In the genomic region with DNA sequence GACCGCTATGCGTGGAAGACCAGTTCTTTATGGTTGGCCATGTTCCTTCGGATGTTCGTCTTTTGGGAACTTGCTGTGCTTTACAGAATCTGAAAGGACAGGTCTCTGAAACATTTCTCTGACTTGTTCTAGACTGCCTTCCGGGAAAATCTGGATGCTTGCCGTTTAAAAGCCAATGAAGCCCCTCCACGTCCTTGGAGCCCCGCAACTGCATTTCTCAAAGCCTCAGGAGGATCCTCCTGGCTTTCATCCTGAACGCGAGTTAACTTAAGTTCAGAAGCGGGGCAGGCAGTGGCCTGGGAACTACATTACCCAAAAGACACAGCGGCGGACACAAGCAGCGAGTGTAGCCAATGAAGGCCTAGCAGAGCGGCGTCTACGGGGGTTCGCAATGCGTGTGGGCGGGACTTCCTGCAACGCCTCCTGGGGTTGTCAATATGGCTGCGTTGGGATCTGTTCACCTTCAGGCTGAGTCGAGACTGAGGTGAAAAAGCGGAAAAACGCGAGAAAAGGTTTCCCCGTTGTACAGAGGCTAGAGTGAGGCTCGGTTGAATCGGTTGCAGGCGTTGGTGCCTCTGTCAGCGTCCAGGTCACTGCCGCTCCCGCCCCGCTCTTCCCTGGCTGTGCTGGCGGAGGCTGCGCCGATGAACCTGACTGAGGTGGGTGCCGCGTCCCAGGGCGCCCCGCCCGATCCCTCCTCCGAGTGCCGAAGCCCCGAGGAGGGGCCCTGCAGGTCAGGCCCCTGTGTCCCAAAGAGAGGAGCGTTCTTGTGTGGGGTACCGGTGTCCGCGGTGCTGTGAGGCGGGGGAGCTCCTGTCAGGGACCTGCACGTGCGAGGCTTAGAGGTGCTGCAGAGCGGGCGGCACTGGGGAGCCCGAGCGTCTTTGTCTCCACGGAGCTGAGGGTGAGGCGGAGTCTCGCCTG, we compare ENCODE assay signal across 8 cellular contexts. TPM values are rescaled to one million over a fixed set of nuclear protein-coding genes. Genes with fewer than 3 reads are reported as not detected.
DNase-seq lines count a peak whose midpoint lies in the region; ATAC-seq, FAIRE-seq and TF ChIP-seq lines count a peak whose summit lies in the region.

A gene (plus strand): TSS at position 414 of the 924 bp plus-strand sequence. CDS start 2,455 bp downstream, outside the sequence.

- peaks cover 15% of the 10 kb centered on the region for H3K4me1 Mint-ChIP-seq in activated naive CD8-positive, alpha-beta T cell treated with anti-CD3 and anti-CD28 coated beads, Interleukin-2, amount 50 U/mL, for 24 hours

- peak within 1 kb of the TSS; percentile 84 for H3K4me2 ChIP-seq in trophoblast cell (ENCODE audit: low read length)

- peak within 1 kb of the TSS; percentile 88 for H3K4me3 Mint-ChIP-seq in activated naive CD8-positive, alpha-beta T cell treated with anti-CD3 and anti-CD28 coated beads, Interleukin-2, amount 50 U/mL, for 24 hours

- H2AFZ ChIP-seq in trophoblast cell (ENCODE audit: insufficient read depth, low read length, poor library complexity): peak within 1 kb of the TSS; percentile 89

- TF ChIP-seq CTCF in tibial nerve (IDR thresholded peaks at IDR 0.05): no peak

- ATAC-seq in HG02798 (IDR thresholded peaks at IDR 0.05; ENCODE audit: poor library complexity, unreplicated experiment): peak; percentile 98
- peak; percentile 100 for ATAC-seq in activated naive CD8-positive, alpha-beta T cell treated with anti-CD3 and anti-CD28 coated beads, Interleukin-2, amount 50 U/mL, for 24 hours

- H3K9me3 ChIP-seq in trophoblast cell (ENCODE audit: insufficient read depth, low read depth, low read length) (peaks cover 2% of the 10 kb centered on the region), tibial nerve (peaks cover 0 to 49% (median 0%) of the 10 kb centered on the region in 4 donors)

- H2AK5ac ChIP-seq in trophoblast cell (ENCODE audit: low read length): no peak within 1 kb of the TSS

- H3K9ac ChIP-seq in trophoblast cell (ENCODE audit: low read length): peak within 1 kb of the TSS; percentile 87

- peak; percentile 88 for DNase-seq in GM12891 (ENCODE audit: insufficient read length, low spot score)
- DNase-seq in NCI-H1436 (lab: John Stamatoyannopoulos, UW): peak; percentile 93
- peak; percentile 96 for DNase-seq in SW480 (ENCODE audit: low spot score)
- DNase-seq in activated naive CD8-positive, alpha-beta T cell treated with anti-CD3 and anti-CD28 coated beads, Interleukin-2, amount 50 U/mL, for 24 hours: peak; percentile 89
- peak; percentile 96 for DNase-seq in cardiac septum (ENCODE audit: low spot score)
- DNase-seq in trophoblast cell: peak; percentile 94 to 95
- DNase-seq in tibial nerve (ENCODE audit: low spot score in 2 of 2): peak; percentile 82 to 92

- peak within 1 kb of the TSS; percentile 82 for H3K27ac Mint-ChIP-seq in activated naive CD8-positive, alpha-beta T cell treated with anti-CD3 and anti-CD28 coated beads, Interleukin-2, amount 50 U/mL, for 24 hours

- no peak within 1 kb of the TSS for H2BK5ac ChIP-seq in trophoblast cell (ENCODE audit: low read depth, low read length, poor library complexity)

- H3K9me3 Mint-ChIP-seq in activated naive CD8-positive, alpha-beta T cell treated with anti-CD3 and anti-CD28 coated beads, Interleukin-2, amount 50 U/mL, for 24 hours: peaks cover 15% of the 10 kb centered on the region

- H3K4me3 ChIP-seq in trophoblast cell (ENCODE audit: low read depth, low read length): peak within 1 kb of the TSS; percentile 96
- peak within 1 kb of the TSS; percentile 77 to 94 (median 87) for H3K4me3 ChIP-seq in tibial nerve

- H3K27ac ChIP-seq in trophoblast cell (ENCODE audit: low read depth, low read length) (no peak within 1 kb of the TSS), tibial nerve (peak within 1 kb of the TSS in 3 of 4 donors; percentile 59 to 84 (median 64))

- H3K14ac ChIP-seq in trophoblast cell (ENCODE audit: low read length): peak within 1 kb of the TSS; percentile 10

- H3K27me3 ChIP-seq in trophoblast cell (ENCODE audit: insufficient read depth, low read length): no peaks in the 10 kb centered on the region
- H3K27me3 ChIP-seq in tibial nerve: no peaks in the 10 kb centered on the region

- intact Hi-C loops in cardiac septum (cut with DNase I): no loop called here

- peak; percentile 99 for FAIRE-seq in GM12891 (lab: Jason Lieb, UNC)

- no CpG with 5 or more reads among the region's 59 CpGs for WGBS in trophoblast cell (ENCODE audit: extremely low coverage, insufficient coverage, insufficient read length)
- 2% methylated on average over 44 to 56 of the region's 59 CpGs for WGBS in tibial nerve, 2 donors

- H2BK120ac ChIP-seq in trophoblast cell (ENCODE audit: insufficient read depth, low read length, poor library complexity): no peak within 1 kb of the TSS

- peak within 1 kb of the TSS; percentile 81 for H4K12ac ChIP-seq in trophoblast cell (ENCODE audit: low read depth, low read length)

- H3K79me2 ChIP-seq in trophoblast cell (ENCODE audit: control insufficient read depth, insufficient read depth, low read length, poor library complexity): no peaks in the 10 kb centered on the region

- peak within 1 kb of the TSS; percentile 9 for H3K4ac ChIP-seq in trophoblast cell (ENCODE audit: low read depth, low read length)

- no peak within 1 kb of the TSS for H3K23ac ChIP-seq in trophoblast cell (ENCODE audit: low read length)

- no peak within 1 kb of the TSS for H2BK12ac ChIP-seq in trophoblast cell (ENCODE audit: low read length)

- peak within 1 kb of the TSS; percentile 7 for H4K91ac ChIP-seq in trophoblast cell (ENCODE audit: low read depth, low read length)

- peak within 1 kb of the TSS; percentile 87 for H4K8ac ChIP-seq in trophoblast cell (ENCODE audit: low read depth, low read length)

- TF ChIP-seq EP300 in tibial nerve (IDR thresholded peaks at IDR 0.05): peak; percentile 59 to 77

- H3K79me1 ChIP-seq in trophoblast cell (ENCODE audit: low read length): peaks cover 2% of the 10 kb centered on the region

- TF ChIP-seq POLR2A in GM12891 (IDR thresholded peaks at IDR 0.05; ENCODE audit: low read depth, low read length) (peak; percentile 61; the same call in 1 of the 2 replicates), tibial nerve (IDR thresholded peaks at IDR 0.05) (peak in 1 of 2 donors; percentile 20)

- H3K18ac ChIP-seq in trophoblast cell (ENCODE audit: low read length): peak within 1 kb of the TSS; percentile 14

- H3K36me3 ChIP-seq in trophoblast cell (ENCODE audit: control insufficient read depth in 1 of 2, insufficient read depth in 2 of 2, low read length in 2 of 2) (peaks cover 0 to 6% of the 10 kb centered on the region in 2 experiments), tibial nerve (peaks cover 0 to 40% (median 14%) of the 10 kb centered on the region in 3 donors)

- peaks cover 30% of the 10 kb centered on the region for H3K36me3 Mint-ChIP-seq in activated naive CD8-positive, alpha-beta T cell treated with anti-CD3 and anti-CD28 coated beads, Interleukin-2, amount 50 U/mL, for 24 hours (ENCODE audit: low read depth)

- H3K4me1 ChIP-seq in trophoblast cell (ENCODE audit: control insufficient read depth in 1 of 2, insufficient read depth in 2 of 2, low read length in 2 of 2): peaks cover 8% of the 10 kb centered on the region in 2 experiments
- peaks cover 0 to 19% (median 8%) of the 10 kb centered on the region in 4 donors for H3K4me1 ChIP-seq in tibial nerve

- no peaks in the 10 kb centered on the region for H3K27me3 Mint-ChIP-seq in activated naive CD8-positive, alpha-beta T cell treated with anti-CD3 and anti-CD28 coated beads, Interleukin-2, amount 50 U/mL, for 24 hours

TF ChIP-seq in GM12891, 5 proteins besides CTCF, POLR2A, EP300 and RAD21:
- TF ChIP-seq PAX5 (IDR thresholded peaks at IDR 0.05; ENCODE audit: insufficient read depth, low read length, severe bottlenecking) (no peak), POU2F2 (IDR thresholded peaks at IDR 0.05; ENCODE audit: low read depth, low read length) (no peak), SPI1 (IDR thresholded peaks at IDR 0.05; ENCODE audit: low read depth, low read length) (no peak), POLR2AphosphoS5 (IDR thresholded peaks at IDR 0.05; ENCODE audit: low read depth, low read length) (peak; percentile 54; the same call in 1 of the 2 replicates), TAF1 (IDR thresholded peaks at IDR 0.05; ENCODE audit: low read depth, low read length) (peak; percentile 69; the same call in 1 of the 2 replicates)

RNA-seq across cellular contexts. Expression of the gene that starts here (rescaled TPM):
- 2.7 TPM for polyA plus RNA-seq in GM12891 (2012; ENCODE audit: low read depth, missing spikeins)
- total RNA-seq in cardiac septum: 10.1 TPM
- polyA plus RNA-seq in trophoblast cell (2013): 3.1 TPM in 2 replicates
- 10 to 100 TPM in 3 of 4 donors, 1 to 10 TPM in 1; 9.4 to 27.3 (median 14.9) TPM for total RNA-seq in tibial nerve
